Comparison of ENCODE assay signal across 16 cellular contexts in the genomic region with DNA sequence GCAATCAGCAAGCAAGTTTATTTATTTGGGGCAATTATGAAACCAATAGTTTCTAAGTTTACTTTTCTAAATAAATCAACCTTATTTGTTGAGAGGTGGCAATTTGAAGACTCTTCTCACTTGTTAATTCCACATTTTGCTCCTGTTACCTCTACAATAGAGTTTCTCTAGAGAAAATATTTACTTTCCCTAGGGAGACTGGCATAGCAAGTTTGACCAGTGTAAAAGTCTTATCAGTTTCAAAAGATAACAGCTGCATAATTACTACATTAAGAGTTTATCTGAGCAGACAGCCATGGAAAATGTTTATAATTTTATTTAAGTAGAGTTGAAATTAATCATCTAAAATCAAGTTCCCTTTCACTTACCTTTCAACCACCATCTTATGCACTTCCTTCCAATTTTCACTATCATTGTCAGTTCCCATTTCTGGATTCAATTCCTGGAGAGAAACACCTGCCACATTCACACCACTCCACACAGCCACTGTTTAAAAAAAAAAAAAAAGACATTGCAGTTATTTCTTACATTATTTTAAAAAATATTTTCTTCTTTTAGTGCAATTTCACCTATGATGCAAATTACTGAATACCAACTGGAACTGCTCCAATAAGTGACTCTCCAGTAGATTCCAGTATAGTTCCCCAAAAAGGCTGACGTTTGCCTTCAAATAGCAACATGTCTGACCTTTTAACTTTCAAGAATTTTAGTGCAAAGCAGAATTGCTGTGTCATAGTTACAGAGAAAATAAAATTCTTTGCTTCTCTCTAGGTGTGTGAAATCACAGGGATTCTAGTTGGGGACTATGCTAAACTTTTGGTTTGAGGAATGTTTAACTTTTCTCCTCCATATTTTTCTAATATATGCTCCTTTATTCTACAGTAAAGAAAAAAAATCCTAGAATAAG. TPM values are rescaled to one million over a fixed set of nuclear protein-coding genes. Genes with fewer than 3 reads are reported as not detected.
DNase-seq lines count a peak whose midpoint lies in the region; ATAC-seq and TF ChIP-seq lines count a peak whose summit lies in the region.
"Had no signal": no experiment of that assay in that cellular context is flagged by ENCODE, and none has a peak within 500 bp of the region (broad histone marks: within the 10 kb centered on the region; RNA-seq: fewer than 3 reads in every experiment).

No MANE protein-coding gene starts in this region.

- H3K9me3 ChIP-seq in mammary epithelial cell (replicated peaks; ENCODE audit: insufficient read depth, low read length) (no peaks in the 10 kb centered on the region), smooth muscle cell (replicated peaks; ENCODE audit: low read depth) (no peaks in the 10 kb centered on the region), gastroesophageal sphincter (no peaks in the 10 kb centered on the region), colonic mucosa (no peaks in the 10 kb centered on the region)
- H3K9me3 ChIP-seq: SJCRH30 had no signal

- H4K20me1 ChIP-seq in mammary epithelial cell (ENCODE audit: insufficient read depth, low read length): peaks cover 1% of the 10 kb centered on the region
- H4K20me1 ChIP-seq in smooth muscle cell (ENCODE audit: low read depth): peaks cover 32% of the 10 kb centered on the region

- peaks cover 8% of the 10 kb centered on the region for H3F3A ChIP-seq in smooth muscle cell (ENCODE audit: low read depth)

- dilution Hi-C loops in mammary epithelial cell (cut with HindIII; ENCODE audit: low sequenced_read_pairs): no loop called here

- no peak for ATAC-seq in gastroesophageal sphincter
- ATAC-seq: stimulated activated effector memory CD8-positive, alpha-beta T cell treated with anti-CD3 and anti-CD28 coated beads, Interleukin-12 subunit alpha, Interleukin-12 subunit beta, amount 100 ng/mL, for 72 hours had no signal

- H3K4me1 ChIP-seq in mammary epithelial cell (ENCODE audit: insufficient read depth, low read length) (no peaks in the 10 kb centered on the region), smooth muscle cell (ENCODE audit: low read depth) (no peaks in the 10 kb centered on the region), gastroesophageal sphincter (peaks cover 0 to 29% (median 0%) of the 10 kb centered on the region in 3 donors), colonic mucosa (no peaks in the 10 kb centered on the region)
- H3K4me1 ChIP-seq: SJCRH30 had no signal

- CTCF ChIA-PET in MCF 10A (lab: Yijun Ruan, JAX): interaction anchor here (2.9 kb wide), 1 partner anchor 42 kb away, joined by 11 read pairs; no protein-coding TSS in a partner anchor
- CTCF ChIA-PET in mammary epithelial cell (lab: Charles Lee; ENCODE audit: low non-redundant PET): no interaction called here

- DNase-seq in MCF 10A (ENCODE audit: unreplicated experiment) (no peak), mammary epithelial cell (no peak), NCI-H748 (lab: John Stamatoyannopoulos, UW; ENCODE audit: unreplicated experiment) (peak; percentile 76), fibroblast of gingiva (ENCODE audit: low read depth) (peak; percentile 19), smooth muscle cell (lab: John Stamatoyannopoulos, UW; ENCODE audit: unreplicated experiment) (no peak), colonic mucosa (no peak)
- DNase-seq in activated CD4-positive, alpha-beta T cell treated with anti-CD3 and anti-CD28 coated beads, Interleukin-2, amount 50 U/mL, for 4 hours: no peak
- DNase-seq: AML-193; MV-4-11; occipital lobe; SJCRH30; stimulated activated CD4-positive, alpha-beta T cell treated with anti-CD3 and anti-CD28 coated beads, Interleukin-2, amount 100 ng/mL, for 24 hours had no signal

- no peak overlapping the region for H3K9ac ChIP-seq in mammary epithelial cell (ENCODE audit: insufficient read depth, low read length)
- H3K9ac ChIP-seq in smooth muscle cell (ENCODE audit: low read depth): no peak overlapping the region
- H3K9ac ChIP-seq in colonic mucosa (ENCODE audit: low read depth in 2 of 2, low read length in 2 of 2): no peak overlapping the region

- in situ Hi-C loops in mammary epithelial cell (cut with MboI; ENCODE audit: low sequenced_read_pairs in 2 of 2): loop anchor here in 1 of 2 donors (25.0 kb wide), 1 partner anchor 176 kb away; no protein-coding TSS in a partner anchor

- H3K79me2 ChIP-seq in mammary epithelial cell (ENCODE audit: insufficient read depth, low read length) (peaks cover 29% of the 10 kb centered on the region), smooth muscle cell (ENCODE audit: low read depth) (no peaks in the 10 kb centered on the region)

- H2AFZ ChIP-seq in mammary epithelial cell (ENCODE audit: low read depth, low read length) (no peak overlapping the region), smooth muscle cell (ENCODE audit: low read depth) (no peak overlapping the region)

- BruUV-seq in MCF 10A (replicated peaks; lab: Mats Ljungman, UMichigan) (no TSS peak), mammary epithelial cell (replicated peaks; lab: Mats Ljungman, UMichigan) (no TSS peak)

- WGBS in mammary epithelial cell (ENCODE audit: low coverage, missing lambda C conversion rate): 100% methylated on average over 1 of the region's 1 CpG
- 87% methylated on average over 1 of the region's 1 CpG for WGBS in smooth muscle cell (ENCODE audit: low lambda C conversion rate)
- 33 to 50% methylated on average over 1 of the region's 1 CpG for WGBS in gastroesophageal sphincter (ENCODE audit: low coverage in 1 of 2), 2 donors

- no peaks in the 10 kb centered on the region for H3K9me3 Mint-ChIP-seq in MCF 10A (ENCODE audit: unreplicated experiment)
- H3K9me3 Mint-ChIP-seq: dendritic cell treated with granulocyte-macrophage colony-stimulating factor and Interleukin-4, amounts not matched to agents 40 ng/mL and 50 ng/mL, for 4 days; stimulated activated effector memory CD8-positive, alpha-beta T cell treated with anti-CD3 and anti-CD28 coated beads, Interleukin-12 subunit alpha, Interleukin-12 subunit beta, amount 100 ng/mL, for 72 hours had no signal

- H3K4me1 Mint-ChIP-seq in MCF 10A (ENCODE audit: insufficient read depth, unreplicated experiment): peaks cover 20% of the 10 kb centered on the region

- TF ChIP-seq EP300 in gastroesophageal sphincter (IDR thresholded peaks at IDR 0.05): no peak

- TF ChIP-seq POLR2A in gastroesophageal sphincter (IDR thresholded peaks at IDR 0.05): no peak

- POLR2A ChIA-PET in MCF 10A (lab: Yijun Ruan, JAX): interaction anchor here (0.5 kb wide), 1 partner anchor 18 kb away, joined by 3 read pairs; no protein-coding TSS in a partner anchor

- H3K36me3 ChIP-seq in mammary epithelial cell (ENCODE audit: insufficient read depth, low read length): peaks cover 73% of the 10 kb centered on the region
- peaks cover 52% of the 10 kb centered on the region for H3K36me3 ChIP-seq in smooth muscle cell (ENCODE audit: low read depth)
- peaks cover 23 to 91% of the 10 kb centered on the region in 2 donors for H3K36me3 ChIP-seq in gastroesophageal sphincter
- H3K36me3 ChIP-seq in colonic mucosa: peaks cover 6% of the 10 kb centered on the region

- TF ChIP-seq CTCF in MCF 10A (IDR thresholded peaks at IDR 0.05; ENCODE audit: unreplicated experiment) (no peak), mammary epithelial cell (conservative IDR thresholded peaks at IDR 0.05 in 1 of 2, IDR thresholded peaks at IDR 0.05 in 1 of 2; ENCODE audit: extremely low read depth in 1 of 2, insufficient read depth in 1 of 2, low read depth in 1 of 2, low read length in 2 of 2) (no peak), smooth muscle cell (IDR thresholded peaks at IDR 0.05; ENCODE audit: borderline replicate concordance, insufficient read depth, poor library complexity, severe bottlenecking) (no peak), gastroesophageal sphincter (IDR thresholded peaks at IDR 0.05) (no peak), colonic mucosa (IDR thresholded peaks at IDR 0.05) (no peak)

- no peak overlapping the region for H3K4me2 ChIP-seq in mammary epithelial cell (ENCODE audit: insufficient read depth, low read depth, low read length)
- H3K4me2 ChIP-seq in smooth muscle cell: no peak overlapping the region

- H3K4me3 Mint-ChIP-seq in MCF 10A (ENCODE audit: unreplicated experiment): no peak overlapping the region
- H3K4me3 Mint-ChIP-seq: dendritic cell treated with granulocyte-macrophage colony-stimulating factor and Interleukin-4, amounts not matched to agents 40 ng/mL and 50 ng/mL, for 4 days; stimulated activated effector memory CD8-positive, alpha-beta T cell treated with anti-CD3 and anti-CD28 coated beads, Interleukin-12 subunit alpha, Interleukin-12 subunit beta, amount 100 ng/mL, for 72 hours had no signal

- intact Hi-C loops in MCF 10A (cut with micrococcal nuclease): no loop called here
- intact Hi-C loops in mammary epithelial cell (cut with micrococcal nuclease): no loop called here
- intact Hi-C loops in colonic mucosa (cut with DNase I): no loop called here

- no peaks in the 10 kb centered on the region for H3K27me3 Mint-ChIP-seq in MCF 10A (ENCODE audit: insufficient read depth, unreplicated experiment)
- H3K27me3 Mint-ChIP-seq: dendritic cell treated with granulocyte-macrophage colony-stimulating factor and Interleukin-4, amounts not matched to agents 40 ng/mL and 50 ng/mL, for 4 days had no signal

- H3K27me3 ChIP-seq in mammary epithelial cell (ENCODE audit: insufficient read depth, low read length) (no peaks in the 10 kb centered on the region), smooth muscle cell (ENCODE audit: low read depth) (no peaks in the 10 kb centered on the region), gastroesophageal sphincter (no peaks in the 10 kb centered on the region), colonic mucosa (no peaks in the 10 kb centered on the region)
- H3K27me3 ChIP-seq: SJCRH30 had no signal

- H3K36me3 Mint-ChIP-seq in MCF 10A (ENCODE audit: insufficient read depth, unreplicated experiment): peaks cover 98% of the 10 kb centered on the region

- H3K27ac Mint-ChIP-seq in MCF 10A (ENCODE audit: low read depth, unreplicated experiment): peak overlapping the region; percentile 29
- H3K27ac Mint-ChIP-seq: dendritic cell treated with granulocyte-macrophage colony-stimulating factor and Interleukin-4, amounts not matched to agents 40 ng/mL and 50 ng/mL, for 4 days; stimulated activated effector memory CD8-positive, alpha-beta T cell treated with anti-CD3 and anti-CD28 coated beads, Interleukin-12 subunit alpha, Interleukin-12 subunit beta, amount 100 ng/mL, for 72 hours had no signal

- H3K4me3 ChIP-seq in mammary epithelial cell (replicated peaks in 1 of 3; ENCODE audit: insufficient read depth in 1 of 3, low read depth in 2 of 3, low read length in 3 of 3) (no peak overlapping the region), smooth muscle cell (no peak overlapping the region), gastroesophageal sphincter (no peak overlapping the region), colonic mucosa (no peak overlapping the region)
- H3K4me3 ChIP-seq: SJCRH30 had no signal

- H3K27ac ChIP-seq in mammary epithelial cell (ENCODE audit: insufficient read depth, low read depth, low read length) (no peak overlapping the region), smooth muscle cell (ENCODE audit: low read depth) (peak overlapping the region; percentile 10), gastroesophageal sphincter (peak overlapping the region in 1 of 4 donors; percentile 2), colonic mucosa (no peak overlapping the region)
- H3K27ac ChIP-seq: HL-60, SJCRH30 had no signal

RNA-seq across cellular contexts. Expression of gene LDHB, which starts 19.4 kb away (rescaled TPM):
- total RNA-seq in MCF 10A (2022) (715 and 788 TPM in 2 replicates), mammary epithelial cell (100 to 1,000 TPM; 257 to 513 TPM), smooth muscle cell (328 and 414 TPM in 2 replicates), gastroesophageal sphincter (100 to 1,000 TPM; 384 to 506 (median 452) TPM), colonic mucosa (100 to 1,000 TPM; 330 to 565 TPM)
- polyA plus RNA-seq in mammary epithelial cell (647 TPM), smooth muscle cell (416 and 427 TPM in 2 replicates)
- 528 TPM for polyA minus RNA-seq in mammary epithelial cell

RNA-seq across cellular contexts. Expression of gene GYS2, which starts 33.6 kb away (rescaled TPM):
- total RNA-seq in MCF 10A (2022) (0.29 and 0.47 TPM in 2 replicates), mammary epithelial cell (not detected), smooth muscle cell (not detected in 2 replicates), gastroesophageal sphincter (not detected), colonic mucosa (not detected)
- polyA plus RNA-seq in mammary epithelial cell (not detected), smooth muscle cell (not detected in 2 replicates)
- not detected for polyA minus RNA-seq in mammary epithelial cell
- total RNA-seq: occipital lobe, SJCRH30 had no signal

Comparison
In these comparisons a context has a peak if more than half of its experiments do, and no peak if none do; other contexts are left out.
1. DNase-seq: peak in NCI-H748 (single experiment) and fibroblast of gingiva (single experiment); none in MCF 10A (single experiment), mammary epithelial cell (single experiment), smooth muscle cell (single experiment), activated CD4-positive, alpha-beta T cell treated with anti-CD3 and anti-CD28 coated beads, Interleukin-2, amount 50 U/mL, for 4 hours (0 of 2) and colonic mucosa (single experiment).